8 cellular contexts compared by ENCODE assay signal in the genomic region with DNA sequence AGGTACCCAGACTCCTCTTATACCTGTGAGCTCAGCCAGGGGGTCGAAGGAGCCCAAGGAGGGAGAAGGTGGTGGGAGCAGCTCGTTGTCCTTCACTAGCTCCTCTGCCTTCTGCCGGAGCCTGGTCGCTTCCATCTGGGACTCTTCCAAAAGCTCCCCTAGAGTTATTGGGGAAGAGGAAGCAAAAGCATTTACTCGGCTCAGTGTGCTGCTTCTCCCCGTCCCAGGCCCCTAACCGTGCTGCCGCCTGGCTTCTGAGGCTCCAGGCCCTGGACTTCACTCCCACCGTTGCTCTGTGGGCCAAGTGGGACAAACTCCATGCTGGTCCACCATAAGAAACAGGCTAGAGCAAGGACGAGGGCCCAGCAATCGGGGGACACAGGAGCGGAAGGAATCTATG. TPM values are rescaled to one million over a fixed set of nuclear protein-coding genes. Genes with fewer than 3 reads are reported as not detected.
DNase-seq lines count a peak whose midpoint lies in the region; ATAC-seq, FAIRE-seq and TF ChIP-seq lines count a peak whose summit lies in the region.

No MANE protein-coding gene starts in this region.

- peak; percentile 36 for ATAC-seq in K562

- H2BK120ac ChIP-seq in mesenchymal stem cell (ENCODE audit: low read depth, low read length), result peak overlapping the region; percentile 93

- H4K91ac ChIP-seq in mesenchymal stem cell (ENCODE audit: low read length), result peak overlapping the region; percentile 87

- in situ Hi-C loops in K562 (cut with MboI), result no loop called here

- peaks cover 40% of the 10 kb centered on the region for H4K20me1 ChIP-seq in K562 (replicated peaks; ENCODE audit: control insufficient read depth, insufficient read depth, low read length)

- peak overlapping the region in 1 of 2 experiments; percentile 80 for H3K14ac ChIP-seq in mesenchymal stem cell (ENCODE audit: low read length in 2 of 2)

- no TSS peak for BruUV-seq in K562 (replicated peaks; lab: Mats Ljungman, UMichigan)

- FAIRE-seq in K562 (lab: Jason Lieb, UNC), result no peak

- peak overlapping the region; percentile 31 for H3K4me3 Mint-ChIP-seq in activated CD4-positive, alpha-beta T cell treated with anti-CD3 and anti-CD28 coated beads, Interleukin-2, amount 10 ng/mL, durations not matched to agents 24 days and 14 days

- peak overlapping the region; percentile 52 for H4K8ac ChIP-seq in mesenchymal stem cell (ENCODE audit: low read length)

- peak overlapping the region; percentile 93 for H2AK5ac ChIP-seq in mesenchymal stem cell (ENCODE audit: low read length, severe bottlenecking)

- peak overlapping the region; percentile 83 to 84 for H3K4ac ChIP-seq in mesenchymal stem cell (ENCODE audit: low read depth in 1 of 2, low read length in 2 of 2)

- peak overlapping the region; percentile 15 for H2BK15ac ChIP-seq in mesenchymal stem cell (ENCODE audit: low read depth, poor library complexity, severe bottlenecking)

- no peak for TF ChIP-seq EP300 in K562 (IDR thresholded peaks at IDR 0.05; ENCODE audit: low read length)

- peak overlapping the region; percentile 87 to 91 for H3K18ac ChIP-seq in mesenchymal stem cell (ENCODE audit: low read depth in 1 of 2, low read length in 2 of 2)

- POLR2A ChIA-PET in K562 (lab: Yijun Ruan, JAX), result interaction anchor here (0.6 to 1.1 kb wide), 3 partner anchors 9 to 52 kb away, joined by 3 read pairs; no protein-coding TSS in a partner anchor

- peaks cover 61% of the 10 kb centered on the region for H3K36me3 ChIP-seq in K562 (ENCODE audit: control insufficient read depth, insufficient read depth, low read length)
- peaks cover 44 to 66% of the 10 kb centered on the region in 2 experiments for H3K36me3 ChIP-seq in mesenchymal stem cell (ENCODE audit: control insufficient read depth in 1 of 2, insufficient read depth in 2 of 2, low read depth in 1 of 2, low read length in 2 of 2)
- H3K36me3 ChIP-seq in tibial artery, result peaks cover 12 to 40% (median 25%) of the 10 kb centered on the region in 3 donors

- H3K23ac ChIP-seq in mesenchymal stem cell (ENCODE audit: low read length in 2 of 2), result no peak overlapping the region

- intact Hi-C loops in activated CD4-positive, alpha-beta T cell treated with anti-CD3 and anti-CD28 coated beads, Interleukin-2, amount 10 ng/mL, durations not matched to agents 24 days and 14 days (cut with micrococcal nuclease), result no loop called here
- intact Hi-C loops in K562 (cut with micrococcal nuclease), result no loop called here
- intact Hi-C loops in tibial artery (cut with DNase I; ENCODE audit: low total_unique reads), result no loop called here

- H3K4me2 ChIP-seq in K562 (ENCODE audit: insufficient read depth, low read length) (peak overlapping the region; percentile 14; the same call in 1 of the 2 replicates), mesenchymal stem cell (ENCODE audit: low read length, poor library complexity, severe bottlenecking) (no peak overlapping the region)

- H3K9ac ChIP-seq in K562 (ENCODE audit: insufficient read depth in 1 of 2, low read depth in 2 of 2, low read length in 2 of 2), result peak overlapping the region in 1 of 2 experiments; percentile 62; a peak in 2 of 4 replicates
- H3K9ac ChIP-seq in mesenchymal stem cell (ENCODE audit: low read length), result peak overlapping the region; percentile 73

- no peaks in the 10 kb centered on the region for H3K9me3 Mint-ChIP-seq in activated CD4-positive, alpha-beta T cell treated with anti-CD3 and anti-CD28 coated beads, Interleukin-2, amount 10 ng/mL, durations not matched to agents 24 days and 14 days

- H3K4me1 ChIP-seq in K562 (replicated peaks in 1 of 2; ENCODE audit: control insufficient read depth in 2 of 2, insufficient read depth in 2 of 2, low read length in 2 of 2) (peaks cover 11 to 17% of the 10 kb centered on the region in 2 experiments), mesenchymal stem cell (ENCODE audit: control insufficient read depth, insufficient read depth, low read depth, low read length) (peaks cover 73% of the 10 kb centered on the region), tibial artery (peaks cover 0 to 80% (median 53%) of the 10 kb centered on the region in 4 donors)

- TF ChIP-seq CTCF in K562 (IDR thresholded peaks at IDR 0.05 in 2 of 3, conservative IDR thresholded peaks at IDR 0.05 in 1 of 3; ENCODE audit: insufficient read depth in 2 of 3, low read depth in 1 of 3, low read length in 3 of 3) (no peak), tibial artery (IDR thresholded peaks at IDR 0.05) (no peak)

- TF ChIP-seq RAD21 in K562 (CRISPR knock-in tag; conservative IDR thresholded peaks at IDR 0.05 in 1 of 2, IDR thresholded peaks at IDR 0.05 in 1 of 2), result no peak

- 73% methylated on average over 12 of the region's 12 CpGs for WGBS in K562 (ENCODE audit: insufficient coverage, low coverage, missing lambda C conversion rate)
- 86% methylated on average over 12 of the region's 12 CpGs for WGBS in mesenchymal stem cell

- peaks cover 17% of the 10 kb centered on the region for H3K9me1 ChIP-seq in K562 (ENCODE audit: control insufficient read depth, insufficient read depth, low read length)

- no peak overlapping the region for H3K4me3 ChIP-seq in K562
- peak overlapping the region in 1 of 2 experiments; percentile 38 for H3K4me3 ChIP-seq in mesenchymal stem cell (ENCODE audit: insufficient read depth in 1 of 2, low read depth in 1 of 2, low read length in 2 of 2)
- H3K4me3 ChIP-seq in tibial artery, result no peak overlapping the region

- peaks cover 19% of the 10 kb centered on the region for H3K79me1 ChIP-seq in mesenchymal stem cell (replicated peaks; ENCODE audit: low read length, poor library complexity, severe bottlenecking)

- no peaks in the 10 kb centered on the region for H3K27me3 Mint-ChIP-seq in activated CD4-positive, alpha-beta T cell treated with anti-CD3 and anti-CD28 coated beads, Interleukin-2, amount 10 ng/mL, durations not matched to agents 24 days and 14 days

- peak overlapping the region; percentile 69 to 93 for H2BK12ac ChIP-seq in mesenchymal stem cell (ENCODE audit: low read length in 2 of 2)

- peaks cover 84% of the 10 kb centered on the region for H3K36me3 Mint-ChIP-seq in activated CD4-positive, alpha-beta T cell treated with anti-CD3 and anti-CD28 coated beads, Interleukin-2, amount 10 ng/mL, durations not matched to agents 24 days and 14 days (ENCODE audit: low read depth)

- DNase-seq in activated CD4-positive, alpha-beta T cell treated with anti-CD3 and anti-CD28 coated beads, Interleukin-2, amount 10 ng/mL, durations not matched to agents 24 days and 14 days, result no peak
- no peak for DNase-seq in activated CD4-positive, alpha-beta T cell treated with anti-CD3 and anti-CD28 coated beads, Interleukin-2, amount 50 U/mL, for 4 hours
- no peak for DNase-seq in K562 (ENCODE audit: extremely low read depth in 1 of 4, low spot score in 3 of 4)
- DNase-seq in mesenchymal stem cell, result no peak
- no peak for DNase-seq in tibial artery
- no peak for DNase-seq in NK-92 (lab: John Stamatoyannopoulos, UW; ENCODE audit: unreplicated experiment)
- no peak for DNase-seq in COR-L47 (lab: John Stamatoyannopoulos, UW)
- no peak for DNase-seq in HuH-7.5 (ENCODE audit: low spot score)

- no peaks in the 10 kb centered on the region; a peak in 1 of 5 replicates for H3K27me3 ChIP-seq in K562 (ENCODE audit: control insufficient read depth in 2 of 2, insufficient read depth in 2 of 2, low read length in 2 of 2)
- peaks cover 0 to 13% of the 10 kb centered on the region in 2 experiments for H3K27me3 ChIP-seq in mesenchymal stem cell (ENCODE audit: control insufficient read depth in 1 of 2, insufficient read depth in 1 of 2, low read length in 2 of 2)
- no peaks in the 10 kb centered on the region for H3K27me3 ChIP-seq in tibial artery

- H3K27ac ChIP-seq in K562 (ENCODE audit: extremely low read depth, low read depth, low read length), result no peak overlapping the region; the same call in 1 of the 3 replicates
- peak overlapping the region; percentile 86 for H3K27ac ChIP-seq in mesenchymal stem cell (ENCODE audit: low read length, poor library complexity, severe bottlenecking)
- peak overlapping the region; percentile 70 to 73 for H3K27ac ChIP-seq in tibial artery

- peak overlapping the region; percentile 88 for H3K27ac Mint-ChIP-seq in activated CD4-positive, alpha-beta T cell treated with anti-CD3 and anti-CD28 coated beads, Interleukin-2, amount 10 ng/mL, durations not matched to agents 24 days and 14 days

- CTCF ChIA-PET in K562 (lab: Yijun Ruan, JAX; ENCODE audit: low intra/inter-chr PET ratio), result no interaction called here

- no peak overlapping the region for H2AFZ ChIP-seq in K562 (ENCODE audit: low read depth, low read length)
- no peak overlapping the region for H2AFZ ChIP-seq in mesenchymal stem cell (ENCODE audit: low read depth, low read length)

- H3K9me3 ChIP-seq in K562 (replicated peaks; ENCODE audit: control insufficient read depth, insufficient read depth, low read depth, low read length) (no peaks in the 10 kb centered on the region), mesenchymal stem cell (ENCODE audit: control insufficient read depth, low read length) (no peaks in the 10 kb centered on the region), tibial artery (no peaks in the 10 kb centered on the region)

- no peak for TF ChIP-seq POLR2A in K562 (conservative IDR thresholded peaks at IDR 0.05)

- H3K79me2 ChIP-seq in K562 (ENCODE audit: control insufficient read depth, insufficient read depth, low read length), result peaks cover 18% of the 10 kb centered on the region; the same call in 2 of the 3 replicates

- peak overlapping the region; percentile 87 for H2BK5ac ChIP-seq in mesenchymal stem cell (ENCODE audit: low read depth, low read length, poor library complexity, severe bottlenecking)

- peaks cover 78% of the 10 kb centered on the region for H3K4me1 Mint-ChIP-seq in activated CD4-positive, alpha-beta T cell treated with anti-CD3 and anti-CD28 coated beads, Interleukin-2, amount 10 ng/mL, durations not matched to agents 24 days and 14 days

RNA-seq across cellular contexts. Expression of gene TNIP1, which starts 17.2 kb away (rescaled TPM):
- 345 and 360 TPM in 2 replicates for total RNA-seq in activated CD4-positive, alpha-beta T cell treated with anti-CD3 and anti-CD28 coated beads, Interleukin-2, amount 10 ng/mL, durations not matched to agents 24 days and 14 days
- 107 and 139 TPM in 2 replicates for total RNA-seq in K562 (2011; cell fraction: chromatin; rRNA removed; ENCODE audit: low replicate concordance)
- total RNA-seq in K562 (2011; cell fraction: nucleolus; rRNA removed), result 57.9 and 62.4 TPM in 2 replicates
- 79.0 and 111 TPM in 2 replicates for total RNA-seq in K562 (2011; cell fraction: nucleoplasm; rRNA removed)
- 40.5 and 41.2 TPM in 2 replicates for total RNA-seq in K562 (2014; rRNA removed)
- 13.9 and 18.4 TPM in 2 replicates for total RNA-seq in K562 (2014; rRNA removed; fragmentation: Illumina TruSeq; extraction: Trizol)
- 24.1 and 24.5 TPM in 2 replicates for total RNA-seq in K562 (2015; rRNA removed; fragmentation: Illumina TruSeq; extraction: Trizol)
- total RNA-seq in K562 (2021), result 41.0 and 42.6 TPM in 2 replicates
- polyA plus RNA-seq in K562 (2011; rRNA removed), result 26.9 and 35.4 TPM in 2 replicates
- 23.2 and 26.3 TPM in 2 replicates for polyA plus RNA-seq in K562 (2011; cell fraction: cytosol; rRNA removed)
- 43.5 and 44.0 TPM in 2 replicates for polyA plus RNA-seq in K562 (2011; cell fraction: nucleus; rRNA removed)
- 37.0 and 57.9 TPM in 2 replicates for polyA plus RNA-seq in K562 (2012)
- polyA plus RNA-seq in K562 (2014; fragmentation: Illumina TruSeq; extraction: Trizol), result 25.3 and 26.4 TPM in 2 replicates
- polyA plus RNA-seq in K562 (2014; fragmentation: Nextera tagmentation; extraction: Ambion mirVana), result under 1 TPM; 0.46 to 0.99 TPM
- polyA plus RNA-seq in K562 (2014; rRNA removed), result 24.6 and 33.5 TPM in 2 replicates
- 50.2 and 55.3 TPM in 2 replicates for polyA minus RNA-seq in K562 (2011; rRNA and poly(A)+ RNA removed)
- polyA minus RNA-seq in K562 (2011; cell fraction: cytosol; rRNA and poly(A)+ RNA removed), result 31.5 and 54.0 TPM in 2 replicates
- polyA minus RNA-seq in K562 (2011; cell fraction: nucleus; rRNA and poly(A)+ RNA removed), result 33.0 and 56.4 TPM in 2 replicates
- polyA plus RNA-seq in mesenchymal stem cell (2013, experiment 1 of 2), result 50.6 TPM
- 50.3 TPM for polyA plus RNA-seq in mesenchymal stem cell (2013, experiment 2 of 2)

RNA-seq across cellular contexts. Expression of gene GPX3, which starts 43.2 kb away (rescaled TPM):
- total RNA-seq in activated CD4-positive, alpha-beta T cell treated with anti-CD3 and anti-CD28 coated beads, Interleukin-2, amount 10 ng/mL, durations not matched to agents 24 days and 14 days, result not detected in 2 replicates
- total RNA-seq in K562 (2011; cell fraction: chromatin; rRNA removed; ENCODE audit: low replicate concordance), result 0.28 and 0.32 TPM in 2 replicates
- 0.83 TPM in 1 of 2 replicates, not detected in the other for total RNA-seq in K562 (2011; cell fraction: nucleolus; rRNA removed)
- not detected in 2 replicates for total RNA-seq in K562 (2011; cell fraction: nucleoplasm; rRNA removed)
- not detected in 2 replicates for total RNA-seq in K562 (2014; rRNA removed)
- not detected in 2 replicates for total RNA-seq in K562 (2014; rRNA removed; fragmentation: Illumina TruSeq; extraction: Trizol)
- total RNA-seq in K562 (2015; rRNA removed; fragmentation: Illumina TruSeq; extraction: Trizol), result not detected in 2 replicates
- 0.72 and 0.86 TPM in 2 replicates for total RNA-seq in K562 (2021)
- polyA plus RNA-seq in K562 (2011; rRNA removed), result 0.16 TPM in 1 of 2 replicates, not detected in the other
- polyA plus RNA-seq in K562 (2011; cell fraction: cytosol; rRNA removed), result 0.10 and 0.44 TPM in 2 replicates
- 0.10 TPM in 1 of 2 replicates, not detected in the other for polyA plus RNA-seq in K562 (2011; cell fraction: nucleus; rRNA removed)
- 0.87 and 2.2 TPM in 2 replicates for polyA plus RNA-seq in K562 (2012)
- 0.25 TPM in 1 of 2 replicates, not detected in the other for polyA plus RNA-seq in K562 (2014; fragmentation: Illumina TruSeq; extraction: Trizol)
- polyA plus RNA-seq in K562 (2014; fragmentation: Nextera tagmentation; extraction: Ambion mirVana), result not detected
- polyA plus RNA-seq in K562 (2014; rRNA removed), result not detected in 2 replicates
- polyA minus RNA-seq in K562 (2011; rRNA and poly(A)+ RNA removed), result not detected in 2 replicates
- 2.3 TPM in 1 of 2 replicates, not detected in the other for polyA minus RNA-seq in K562 (2011; cell fraction: cytosol; rRNA and poly(A)+ RNA removed)
- polyA minus RNA-seq in K562 (2011; cell fraction: nucleus; rRNA and poly(A)+ RNA removed), result not detected in 2 replicates
- 39.2 TPM for polyA plus RNA-seq in mesenchymal stem cell (2013, experiment 1 of 2)
- polyA plus RNA-seq in mesenchymal stem cell (2013, experiment 2 of 2), result 40.8 TPM
